Comparison of ENCODE assay signal across 7 cellular contexts in genomic region chr11:75022759-75023396, GRCh38. TPM values are rescaled to one million over a fixed set of nuclear protein-coding genes. Genes with fewer than 3 reads are reported as not detected.
A peak's percentile ranks its signal among the peaks of the same experiment; 100 is the strongest.
DNase-seq lines count a peak whose midpoint lies in the region; ATAC-seq, FAIRE-seq and TF ChIP-seq lines count a peak whose summit lies in the region.

No MANE protein-coding gene starts in this region.

- no TSS peak for BruUV-seq in HepG2 (replicated peaks; lab: Mats Ljungman, UMichigan)

- H3K27ac ChIP-seq in cingulate gyrus (ENCODE audit: low read depth, low read length) (peak overlapping the region; percentile 84), HepG2 (ENCODE audit: extremely low read length, insufficient read depth, low read length) (no peak overlapping the region)

- no peak for TF ChIP-seq EP300 in HepG2 (IDR thresholded peaks at IDR 0.05; ENCODE audit: low read depth in 2 of 2, low read length in 2 of 2)
- no peak for TF ChIP-seq EP300 in HepG2 (CRISPR knock-in tag; IDR thresholded peaks at IDR 0.05; ENCODE audit: borderline replicate concordance)

- ATAC-seq in HG03108 (IDR thresholded peaks at IDR 0.05; ENCODE audit: unreplicated experiment) (peak; percentile 69), HepG2 (peak; percentile 98)

- H4K20me1 ChIP-seq in HepG2 (ENCODE audit: insufficient read depth, low read length), result no peaks in the 10 kb centered on the region

- 42% methylated on average over 5 of the region's 5 CpGs for WGBS in HepG2 (ENCODE audit: low lambda C conversion rate)

- intact Hi-C loops in HepG2 (cut with micrococcal nuclease; ENCODE audit: unreplicated experiment), result loop anchor here (1.0 kb wide), 1 partner anchor 225 kb away; no protein-coding TSS in a partner anchor

- H3K79me2 ChIP-seq in HepG2 (ENCODE audit: insufficient read depth, low read length), result no peaks in the 10 kb centered on the region

- peak; percentile 85 for TF ChIP-seq CTCF in GM13976 (IDR thresholded peaks at IDR 0.05; ENCODE audit: borderline replicate concordance, control extremely low read depth, extremely low read depth, insufficient read depth, missing control alignments)
- peak; percentile 93 for TF ChIP-seq CTCF in HepG2 (CRISPR knock-in tag; IDR thresholded peaks at IDR 0.05)

- H3K27me3 ChIP-seq in HepG2 (ENCODE audit: control insufficient read depth in 1 of 2, insufficient read depth in 2 of 2, low read length in 2 of 2), result peaks cover 0 to 8% of the 10 kb centered on the region in 2 experiments; a peak in 2 of 5 replicates

- H3K36me3 ChIP-seq in HepG2 (replicated peaks in 1 of 2; ENCODE audit: control insufficient read depth in 1 of 2, insufficient read depth in 2 of 2, low read length in 2 of 2), result no peaks in the 10 kb centered on the region

- H3K4me3 ChIP-seq in HepG2 (replicated peaks in 1 of 3; ENCODE audit: insufficient read depth in 1 of 3, low read depth in 2 of 3, low read length in 3 of 3), result no peak overlapping the region

- TF ChIP-seq POLR2A in HepG2 (IDR thresholded peaks at IDR 0.05; ENCODE audit: insufficient read depth in 1 of 2, low read depth in 2 of 2, low read length in 2 of 2), result no peak

- no peak overlapping the region for H3K9ac ChIP-seq in HepG2 (ENCODE audit: insufficient read depth, low read depth, low read length)

- POLR2A ChIA-PET in HepG2 (lab: Yijun Ruan, JAX), result interaction anchor here (1.5 kb wide), 1 partner anchor 34 kb away, joined by 4 read pairs; the partner anchor contains the start of gene NEU3

- CTCF ChIA-PET in HepG2 (lab: Yijun Ruan, JAX; ENCODE audit: low intra/inter-chr PET ratio, low total read pairs), result interaction anchor here (1.1 to 4.4 kb wide), 5 partner anchors 9 to 226 kb away, joined by 3 to 62 read pairs (median 10); partner anchors contain the start of gene TPBGL

- H3K4me2 ChIP-seq in HepG2 (ENCODE audit: low read depth, low read length), result no peak overlapping the region

- H3K4me1 ChIP-seq in HepG2 (ENCODE audit: insufficient read depth, low read length), result peaks cover 5% of the 10 kb centered on the region; the same call in 1 of the 2 replicates

- peak; percentile 91 for FAIRE-seq in HepG2 (lab: Jason Lieb, UNC)

- DNase-seq in GM13976 (ENCODE audit: low spot score) (peak; percentile 73), NCI-H446 treated with DMSO at 0.1 percent for 48 hours (lab: John Stamatoyannopoulos, UW) (peak; percentile 45), HepG2 (ENCODE audit: low spot score) (peak; percentile 73)
- peak; percentile 84 for DNase-seq in activated CD4-positive, alpha-beta T cell treated with anti-CD3 and anti-CD28 coated beads for 48 hours
- peak; percentile 68 to 69 for DNase-seq in stimulated activated CD4-positive, alpha-beta T cell treated with anti-CD3 and anti-CD28 coated beads, Interleukin-4, amount 100 ng/mL, for 48 hours (ENCODE audit: low read depth in 2 of 2)

- TF ChIP-seq RAD21 in HepG2 (CRISPR knock-in tag; IDR thresholded peaks at IDR 0.05), result peak; percentile 84

- in situ Hi-C loops in GM13976 (cut with MboI; ENCODE audit: low sequenced_read_pairs, unreplicated experiment), result loop anchor here (10.0 kb wide), 2 partner anchors 192 to 222 kb away; partner anchors contain the start of gene TPBGL
- in situ Hi-C loops in HepG2 (cut with HindIII; ENCODE audit: extremely low pct_ligation_motif_present, low pct_unique_long_range_greater_than_20kb), result loop anchor here (5.0 kb wide), 2 partner anchors 91 to 224 kb away; no protein-coding TSS in a partner anchor

- no peaks in the 10 kb centered on the region for H3K9me3 ChIP-seq in HepG2 (ENCODE audit: low read length)

- H2AFZ ChIP-seq in HepG2 (ENCODE audit: low read length), result no peak overlapping the region

TF ChIP-seq in HepG2, 621 proteins besides CTCF, POLR2A, EP300 and RAD21 (continues in another document):
- peak; percentile 95 for TF ChIP-seq ZMYM3 (CRISPR knock-in tag; IDR thresholded peaks at IDR 0.05)
- no peak for TF ChIP-seq SP1 (IDR thresholded peaks at IDR 0.05)
- no peak for TF ChIP-seq SP1 (CRISPR knock-in tag; IDR thresholded peaks at IDR 0.05)
- TF ChIP-seq RCOR2 (CRISPR knock-in tag; IDR thresholded peaks at IDR 0.05), result 0 out of 2 replicates have a peak, but pooled peaks have one; percentile 64
- TF ChIP-seq SMC3 (IDR thresholded peaks at IDR 0.05; ENCODE audit: low read length), result peak; percentile 90
- 0 out of 2 replicates have a peak, but pooled peaks have one; percentile 29 for TF ChIP-seq KMT2A (CRISPR knock-in tag; IDR thresholded peaks at IDR 0.05)
- TF ChIP-seq ZNF160 (CRISPR knock-in tag; IDR thresholded peaks at IDR 0.05), result no peak
- TF ChIP-seq XRCC5 (optimal IDR thresholded peaks at IDR 0.05; ENCODE audit: low read length), result peak; percentile 61
- 0 out of 2 replicates have a peak, but pooled peaks have one; percentile 25 for TF ChIP-seq ZFY (CRISPR knock-in tag; IDR thresholded peaks at IDR 0.05)
- 0 out of 2 replicates have a peak, but pooled peaks have one; percentile 18 for TF ChIP-seq ZNF263 (CRISPR knock-in tag; IDR thresholded peaks at IDR 0.05)
- TF ChIP-seq ZNF362 (CRISPR knock-in tag; IDR thresholded peaks at IDR 0.05; ENCODE audit: borderline replicate concordance), result no peak
- peak; percentile 89 for TF ChIP-seq STAG1 (CRISPR knock-in tag; IDR thresholded peaks at IDR 0.05)
- TF ChIP-seq CEBPB (IDR thresholded peaks at IDR 0.05; ENCODE audit: borderline replicate concordance, low read depth, low read length), result no peak
- peak; percentile 61; the same call in 1 of the 2 replicates for TF ChIP-seq KDM2A (CRISPR knock-in tag; IDR thresholded peaks at IDR 0.05; ENCODE audit: borderline replicate concordance, low read depth)
- TF ChIP-seq DRAP1 (CRISPR knock-in tag; IDR thresholded peaks at IDR 0.05), result 0 out of 2 replicates have a peak, but pooled peaks have one; percentile 41
- TF ChIP-seq ZNF335 (CRISPR knock-in tag; IDR thresholded peaks at IDR 0.05), result no peak
- 0 out of 2 replicates have a peak, but pooled peaks have one; percentile 20 for TF ChIP-seq ZNF331 (CRISPR knock-in tag; IDR thresholded peaks at IDR 0.05)
- TF ChIP-seq IRF2 (CRISPR knock-in tag; IDR thresholded peaks at IDR 0.05), result peak; percentile 33; the same call in 1 of the 2 replicates
- 0 out of 2 replicates have a peak, but pooled peaks have one; percentile 30 for TF ChIP-seq GATAD2A (CRISPR knock-in tag; IDR thresholded peaks at IDR 0.05)
- no peak for TF ChIP-seq ZNF563 (CRISPR knock-in tag; IDR thresholded peaks at IDR 0.05)
- 0 out of 2 replicates have a peak, but pooled peaks have one; percentile 6 for TF ChIP-seq FOSL2 (CRISPR knock-in tag; IDR thresholded peaks at IDR 0.05)
- 0 out of 2 replicates have a peak, but pooled peaks have one; percentile 11 for TF ChIP-seq CEBPG (CRISPR knock-in tag; IDR thresholded peaks at IDR 0.05)
- TF ChIP-seq KDM1A (CRISPR knock-in tag; IDR thresholded peaks at IDR 0.05), result 0 out of 2 replicates have a peak, but pooled peaks have one; percentile 38
- TF ChIP-seq CBX1 (IDR thresholded peaks at IDR 0.05; ENCODE audit: low read depth), result no peak
- TF ChIP-seq PHF5A (CRISPR knock-in tag; IDR thresholded peaks at IDR 0.05; ENCODE audit: low read depth, unreplicated experiment), result peak; percentile 41

RNA-seq across cellular contexts. Expression of gene NEU3, which starts 34.1 kb away (rescaled TPM):
- total RNA-seq in HepG2 (2016; rRNA removed; fragmentation: Illumina TruSeq; extraction: Trizol), result 14.5 and 15.3 TPM in 2 replicates
- total RNA-seq in HepG2 (2016; cell fraction: cytosol; rRNA removed; fragmentation: Illumina TruSeq; extraction: Trizol; ENCODE audit: low read depth), result 1.4 and 1.8 TPM in 2 replicates
- total RNA-seq in HepG2 (2016; cell fraction: insoluble cytoplasmic fraction; rRNA removed; fragmentation: Illumina TruSeq; extraction: Trizol), result 13.8 and 14.7 TPM in 2 replicates
- total RNA-seq in HepG2 (2016; cell fraction: membrane; rRNA removed; fragmentation: Illumina TruSeq; extraction: Trizol), result 5.1 and 6.4 TPM in 2 replicates
- 15.8 and 18.6 TPM in 2 replicates for total RNA-seq in HepG2 (2016; cell fraction: nucleus; rRNA removed; fragmentation: Illumina TruSeq; extraction: Trizol)
- 6.3 and 8.4 TPM in 2 replicates for polyA plus RNA-seq in HepG2 (2011; rRNA removed)
- 4.5 and 5.8 TPM in 2 replicates for polyA plus RNA-seq in HepG2 (2011; cell fraction: cytosol; rRNA removed)
- polyA plus RNA-seq in HepG2 (2011; cell fraction: nucleus; rRNA removed), result 15.0 and 15.9 TPM in 2 replicates
- 4.6 and 5.0 TPM in 2 replicates for polyA plus RNA-seq in HepG2 (2012)
- 0.83 and 0.93 TPM in 2 replicates for polyA plus RNA-seq in HepG2 (2016; cell fraction: cytosol; fragmentation: Illumina TruSeq; extraction: Trizol; ENCODE audit: low read depth)
- polyA plus RNA-seq in HepG2 (2016; cell fraction: insoluble cytoplasmic fraction; fragmentation: Illumina TruSeq; extraction: Trizol; ENCODE audit: low read depth), result 6.0 and 6.9 TPM in 2 replicates
- polyA plus RNA-seq in HepG2 (2016; cell fraction: membrane; fragmentation: Illumina TruSeq; extraction: Trizol; ENCODE audit: low read depth), result 2.0 and 3.0 TPM in 2 replicates
- 15.9 and 16.7 TPM in 2 replicates for polyA plus RNA-seq in HepG2 (2016; cell fraction: nucleus; fragmentation: Illumina TruSeq; extraction: Trizol; ENCODE audit: insufficient read depth, low read depth)
- 23.2 and 42.9 TPM in 2 replicates for polyA minus RNA-seq in HepG2 (2011; rRNA and poly(A)+ RNA removed; ENCODE audit: low replicate concordance)
- 9.1 and 9.8 TPM in 2 replicates for polyA minus RNA-seq in HepG2 (2011; cell fraction: cytosol; rRNA and poly(A)+ RNA removed)
- 14.9 and 23.2 TPM in 2 replicates for polyA minus RNA-seq in HepG2 (2011; cell fraction: nucleus; rRNA and poly(A)+ RNA removed)
